Comparison of ENCODE assay signal across 12 cellular contexts in genomic region chr17:66855204-66855603, GRCh38. TPM values are rescaled to one million over a fixed set of nuclear protein-coding genes. Genes with fewer than 3 reads are reported as not detected.
DNase-seq lines count a peak whose midpoint lies in the region; ATAC-seq, FAIRE-seq and TF ChIP-seq lines count a peak whose summit lies in the region.
"Had no signal": no experiment of that assay in that cellular context is flagged by ENCODE, and none has a peak within 500 bp of the region (broad histone marks: within the 10 kb centered on the region; RNA-seq: fewer than 3 reads in every experiment).

No MANE protein-coding gene starts in this region.

- ATAC-seq in RWPE2 (ENCODE audit: low read depth) (no peak), heart left ventricle (no peak)

- H2AFZ ChIP-seq in H1 (ENCODE audit: low read length): no peak overlapping the region

- H3K36me3 ChIP-seq in RWPE2 (ENCODE audit: low read depth) (no peaks in the 10 kb centered on the region), H1 (ENCODE audit: control insufficient read depth in 2 of 4, insufficient read depth in 4 of 4, low read length in 3 of 4) (no peaks in the 10 kb centered on the region), prostate gland (no peaks in the 10 kb centered on the region), heart left ventricle (no peaks in the 10 kb centered on the region)

- H3K4me1 ChIP-seq in RWPE2 (ENCODE audit: insufficient read depth, poor library complexity, severe bottlenecking) (no peaks in the 10 kb centered on the region), H1 (replicated peaks in 1 of 4; ENCODE audit: control insufficient read depth in 3 of 4, insufficient read depth in 4 of 4, low read length in 3 of 4) (no peaks in the 10 kb centered on the region), prostate gland (replicated peaks) (no peaks in the 10 kb centered on the region), heart left ventricle (peaks cover 0 to 8% (median 0%) of the 10 kb centered on the region in 12 donors)

- intact Hi-C loops in prostate gland (cut with DNase I) (no loop called here), heart left ventricle (cut with DNase I) (loop anchor here in 1 of 10 donors (10.0 kb wide), 1 partner anchor 60 kb away; no protein-coding TSS in a partner anchor)

- H4K8ac ChIP-seq in H1 (ENCODE audit: extremely low read depth, insufficient read depth, low read length): no peak overlapping the region

- H2BK120ac ChIP-seq in H1 (replicated peaks; ENCODE audit: low read depth, low read length): no peak overlapping the region

- no peak overlapping the region for H2BK15ac ChIP-seq in H1 (ENCODE audit: low read length)

- no peak overlapping the region for H3K14ac ChIP-seq in H1 (ENCODE audit: insufficient read length)

- H3K27ac ChIP-seq in RWPE2 (ENCODE audit: poor library complexity, severe bottlenecking): no peak overlapping the region
- no peak overlapping the region for H3K27ac ChIP-seq in H1 (ENCODE audit: low read depth, low read length)
- no peak overlapping the region for H3K27ac ChIP-seq in prostate gland
- H3K27ac ChIP-seq in heart left ventricle: no peak overlapping the region

- WGBS in H1 (ENCODE audit: extremely low coverage in 1 of 2, insufficient coverage in 1 of 2, insufficient read length in 1 of 2, insufficient replicate concordance in 2 of 2, low coverage in 1 of 2, low lambda C conversion rate in 2 of 2, missing lambda C conversion rate in 1 of 2), 2 experiments: 67% methylated on average over 10 of the region's 10 CpGs; no CpG with 5 or more reads in 1 of the 2 experiments
- WGBS in prostate gland: 77% methylated on average over 10 of the region's 10 CpGs
- 69 to 79% (median 73%) methylated on average over 10 of the region's 10 CpGs for WGBS in heart left ventricle, 4 donors

- H3K27me3 ChIP-seq in RWPE2 (ENCODE audit: insufficient read depth, poor library complexity, severe bottlenecking) (no peaks in the 10 kb centered on the region), H1 (replicated peaks in 1 of 4; ENCODE audit: control insufficient read depth in 3 of 4, extremely low read depth in 1 of 4, insufficient read depth in 3 of 4, low read length in 3 of 4) (no peaks in the 10 kb centered on the region), prostate gland (replicated peaks; ENCODE audit: insufficient read depth) (no peaks in the 10 kb centered on the region), heart left ventricle (no peaks in the 10 kb centered on the region)

- H4K91ac ChIP-seq in H1 (replicated peaks; ENCODE audit: insufficient read length, low read length): no peak overlapping the region

- no peak overlapping the region for H2AK5ac ChIP-seq in H1 (ENCODE audit: low read depth, low read length)

- no peak for TF ChIP-seq EP300 in H1 (IDR thresholded peaks at IDR 0.05; ENCODE audit: borderline replicate concordance in 1 of 2, low read depth in 2 of 2, low read length in 2 of 2)

- peak; percentile 27 for TF ChIP-seq CTCF in RWPE2 (IDR thresholded peaks at IDR 0.05; ENCODE audit: poor library complexity, severe bottlenecking)
- peak; percentile 56 to 68 (median 61) for TF ChIP-seq CTCF in H1 (IDR thresholded peaks at IDR 0.05; ENCODE audit: control extremely low read depth in 1 of 3, insufficient read depth in 1 of 3, low read depth in 1 of 3, low read length in 3 of 3)
- peak in 2 of 4 experiments; percentile 17 to 41 for TF ChIP-seq CTCF in prostate gland (IDR thresholded peaks at IDR 0.05)
- TF ChIP-seq CTCF in heart left ventricle (IDR thresholded peaks at IDR 0.05): peak in 4 of 12 donors; percentile 12 to 23 (median 20)

- no peak overlapping the region for H3K4ac ChIP-seq in H1 (replicated peaks; ENCODE audit: insufficient read length, low read depth, low read length)

- H4K5ac ChIP-seq in H1 (ENCODE audit: insufficient read length, low read depth, low read length): no peak overlapping the region

- no peak overlapping the region for H2BK20ac ChIP-seq in H1 (ENCODE audit: low read length)

- no peaks in the 10 kb centered on the region for H3K79me1 ChIP-seq in H1 (ENCODE audit: low read depth, low read length)

- no peak overlapping the region for H3K4me2 ChIP-seq in H1 (ENCODE audit: insufficient read depth in 1 of 2, low read depth in 2 of 2, low read length in 2 of 2)

- H3K9ac ChIP-seq in H1 (replicated peaks in 1 of 4; ENCODE audit: extremely low read depth in 1 of 4, low read depth in 3 of 4, low read length in 3 of 4): no peak overlapping the region

- H2BK12ac ChIP-seq in H1 (ENCODE audit: low read depth, low read length): no peak overlapping the region

- no peak overlapping the region for H3K18ac ChIP-seq in H1 (ENCODE audit: extremely low read depth, low read length)

- POLR2A ChIA-PET in H1 (lab: Charles Lee; ENCODE audit: partially characterized antibody): interaction anchor here (0.6 kb wide), 1 partner anchor 48 kb away, joined by 4 read pairs; no protein-coding TSS in a partner anchor

- CTCF ChIA-PET in H1 (lab: Charles Lee; ENCODE audit: partially characterized antibody): interaction anchor here (0.6 to 1.5 kb wide), 24 partner anchors 9 to 346 kb away, joined by 3 to 8 read pairs (median 4); no protein-coding TSS in a partner anchor

- DNase-seq in NCI-H82 (lab: John Stamatoyannopoulos, UW): peak; percentile 8
- no peak for DNase-seq in NCI-H82 treated with DMSO at 0.1 percent for 48 hours (lab: John Stamatoyannopoulos, UW; ENCODE audit: unreplicated experiment)
- no peak for DNase-seq in RWPE2 (ENCODE audit: low spot score)
- peak; percentile 54 to 98 for DNase-seq in H1 (ENCODE audit: low read depth in 1 of 2, low spot score in 2 of 2)
- DNase-seq in stimulated activated CD8-positive, alpha-beta memory T cell treated with anti-CD3 and anti-CD28 coated beads, Interleukin-15, amount 100 ng/mL, for 24 hours (ENCODE audit: low read depth): peak; percentile 6
- no peak for DNase-seq in prostate gland (ENCODE audit: low spot score)
- no peak for DNase-seq in NCI-H2227 treated with DMSO at 0.1 percent for 48 hours (lab: John Stamatoyannopoulos, UW)
- no peak for DNase-seq in heart left ventricle
- DNase-seq: cerebellar nuclear complex, KG1 had no signal

- FAIRE-seq in H1 (lab: Jason Lieb, UNC): no peak

- H4K20me1 ChIP-seq in H1 (replicated peaks in 1 of 2; ENCODE audit: control insufficient read depth in 1 of 2, insufficient read depth in 2 of 2, low read length in 2 of 2): no peaks in the 10 kb centered on the region

- no peak for TF ChIP-seq POLR2A in H1 (IDR thresholded peaks at IDR 0.05; ENCODE audit: control extremely low read depth in 1 of 2, low read depth in 2 of 2, low read length in 2 of 2)
- no peak for TF ChIP-seq POLR2A in prostate gland (IDR thresholded peaks at IDR 0.05)
- no peak for TF ChIP-seq POLR2A in heart left ventricle (IDR thresholded peaks at IDR 0.05)

- H3K9me3 ChIP-seq in RWPE2 (ENCODE audit: severe bottlenecking) (no peaks in the 10 kb centered on the region), H1 (ENCODE audit: insufficient read depth in 2 of 2, low read depth in 1 of 2, low read length in 1 of 2) (no peaks in the 10 kb centered on the region; a peak in 1 of 4 replicates), prostate gland (no peaks in the 10 kb centered on the region), heart left ventricle (peaks cover 0 to 17% (median 6%) of the 10 kb centered on the region in 12 donors)

- TF ChIP-seq RAD21 in H1 (IDR thresholded peaks at IDR 0.05 in 1 of 2, conservative IDR thresholded peaks at IDR 0.05 in 1 of 2; ENCODE audit: low read depth in 2 of 2, low read length in 2 of 2): peak; percentile 62 to 71

- no peaks in the 10 kb centered on the region for H3K79me2 ChIP-seq in H1 (ENCODE audit: control insufficient read depth in 1 of 2, insufficient read depth in 2 of 2, low read length in 2 of 2)

- H2BK5ac ChIP-seq in H1 (ENCODE audit: low read depth, low read length): no peak overlapping the region

- no peak overlapping the region for H3K56ac ChIP-seq in H1 (replicated peaks; ENCODE audit: insufficient read length, low read depth, low read length)

- H3K4me3 ChIP-seq in RWPE2 (ENCODE audit: severe bottlenecking) (no peak overlapping the region), H1 (ENCODE audit: extremely low read depth in 1 of 4, insufficient read depth in 2 of 4, low read depth in 3 of 4, low read length in 4 of 4) (no peak overlapping the region), prostate gland (no peak overlapping the region), heart left ventricle (no peak overlapping the region)

- no peak overlapping the region for H3K23ac ChIP-seq in H1 (ENCODE audit: insufficient read length)

- no peaks in the 10 kb centered on the region for H3K23me2 ChIP-seq in H1 (ENCODE audit: low read depth, low read length)

TF ChIP-seq in H1, 55 proteins besides CTCF, POLR2A, EP300 and RAD21 (continues in another document):
- TF ChIP-seq, protein P1, sequence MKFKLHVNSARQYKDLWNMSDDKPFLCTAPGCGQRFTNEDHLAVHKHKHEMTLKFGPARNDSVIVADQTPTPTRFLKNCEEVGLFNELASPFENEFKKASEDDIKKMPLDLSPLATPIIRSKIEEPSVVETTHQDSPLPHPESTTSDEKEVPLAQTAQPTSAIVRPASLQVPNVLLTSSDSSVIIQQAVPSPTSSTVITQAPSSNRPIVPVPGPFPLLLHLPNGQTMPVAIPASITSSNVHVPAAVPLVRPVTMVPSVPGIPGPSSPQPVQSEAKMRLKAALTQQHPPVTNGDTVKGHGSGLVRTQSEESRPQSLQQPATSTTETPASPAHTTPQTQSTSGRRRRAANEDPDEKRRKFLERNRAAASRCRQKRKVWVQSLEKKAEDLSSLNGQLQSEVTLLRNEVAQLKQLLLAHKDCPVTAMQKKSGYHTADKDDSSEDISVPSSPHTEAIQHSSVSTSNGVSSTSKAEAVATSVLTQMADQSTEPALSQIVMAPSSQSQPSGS (IDR thresholded peaks at IDR 0.05; ENCODE audit: low read length): no peak
- TF ChIP-seq CBX5 (IDR thresholded peaks at IDR 0.05; ENCODE audit: low read depth, low read length) (no peak), JUN (IDR thresholded peaks at IDR 0.05; ENCODE audit: low read depth, low read length) (no peak), SIN3A (conservative IDR thresholded peaks at IDR 0.05 in 1 of 2, IDR thresholded peaks at IDR 0.05 in 1 of 2; ENCODE audit: low read depth in 1 of 2, low read length in 2 of 2) (no peak), RNF2 (IDR thresholded peaks at IDR 0.05; ENCODE audit: borderline replicate concordance, low read depth, low read length, missing control alignments, poor library complexity, severe bottlenecking) (no peak), ASH2L (IDR thresholded peaks at IDR 0.05; ENCODE audit: low read length) (no peak)

RNA-seq across cellular contexts. Expression of gene CACNG5, which starts 20.3 kb away (rescaled TPM):
- total RNA-seq in H1 (2021; fragmentation: NEBNext Ultra II Directional; extraction: Animal tissue kit (Norgen Biotek cat#: 25700)): 1.3 and 2.2 TPM in 2 replicates
- polyA plus RNA-seq in H1 (2011; rRNA removed) (3.1 and 4.1 TPM in 2 replicates), heart left ventricle (not detected)
- polyA plus RNA-seq in H1 (2011; cell fraction: cytosol; rRNA removed): 1.8 TPM
- polyA plus RNA-seq in H1 (2011; cell fraction: nucleus; rRNA removed): 6.4 TPM
- polyA plus RNA-seq in H1 (2012, experiment 1 of 2): 1.0 to 1.8 TPM (median 1.3 TPM) in 4 replicates
- polyA plus RNA-seq in H1 (2012, experiment 2 of 2): 0.73 TPM
- 2.2 TPM for polyA plus RNA-seq in H1 (2013, experiment 1 of 2)
- polyA plus RNA-seq in H1 (2013, experiment 2 of 2): 2.9 TPM
- polyA minus RNA-seq in H1 (2011; rRNA and poly(A)+ RNA removed): 5.1 and 8.7 TPM in 2 replicates
- 1.8 TPM for polyA minus RNA-seq in H1 (2011; cell fraction: cytosol; rRNA and poly(A)+ RNA removed)
- polyA minus RNA-seq in H1 (2011; cell fraction: nucleus; rRNA and poly(A)+ RNA removed): 5.4 TPM
- total RNA-seq in prostate gland (not detected), heart left ventricle (not detected)
- total RNA-seq: lower leg skin had no signal
- polyA plus RNA-seq: AG04450 had no signal

Comparison
In these comparisons a context has a peak if more than half of its experiments do, and no peak if none do; other contexts are left out.
1. DNase-seq: peak in NCI-H82 (single experiment), H1 (2 of 2) and stimulated activated CD8-positive, alpha-beta memory T cell treated with anti-CD3 and anti-CD28 coated beads, Interleukin-15, amount 100 ng/mL, for 24 hours (single experiment); none in NCI-H82 treated with DMSO at 0.1 percent for 48 hours (single experiment), RWPE2 (single experiment), prostate gland (single experiment), NCI-H2227 treated with DMSO at 0.1 percent for 48 hours (single experiment) and heart left ventricle (0 of 5).